In genomic region chr18:41745166-41746049, GRCh38 we compare ENCODE assay signal across 8 cellular contexts.
DNase-seq lines count a peak whose midpoint lies in the region; ATAC-seq and TF ChIP-seq lines count a peak whose summit lies in the region.

No MANE protein-coding gene starts in this region.

- no peaks in the 10 kb centered on the region for H3K27me3 Mint-ChIP-seq in activated naive CD4-positive, alpha-beta T cell treated with anti-CD3 and anti-CD28 coated beads, Interleukin-2, amount 10 ng/mL, durations not matched to agents 7 days and 5 days
- no peaks in the 10 kb centered on the region for H3K27me3 Mint-ChIP-seq in activated CD8-positive, alpha-beta T cell treated with anti-CD3 and anti-CD28 coated beads for 36 hours
- peaks cover 0 to 7% of the 10 kb centered on the region in 2 donors for H3K27me3 Mint-ChIP-seq in stimulated activated naive B cell treated with anti-CD40 and anti-IgM and Interleukin-4, amounts not matched to agents 10 μg/mL and 1 μg/mL and 100 μg/mL, for 72 hours

- no peaks in the 10 kb centered on the region for H3K36me3 Mint-ChIP-seq in activated naive CD4-positive, alpha-beta T cell treated with anti-CD3 and anti-CD28 coated beads, Interleukin-2, amount 10 ng/mL, durations not matched to agents 7 days and 5 days
- H3K36me3 Mint-ChIP-seq in activated CD8-positive, alpha-beta T cell treated with anti-CD3 and anti-CD28 coated beads for 36 hours (ENCODE audit: low read depth), result no peaks in the 10 kb centered on the region
- no peaks in the 10 kb centered on the region for H3K36me3 Mint-ChIP-seq in stimulated activated naive B cell treated with anti-CD40 and anti-IgM and Interleukin-4, amounts not matched to agents 10 μg/mL and 1 μg/mL and 100 μg/mL, for 72 hours

- intact Hi-C loops in activated CD8-positive, alpha-beta T cell treated with anti-CD3 and anti-CD28 coated beads for 36 hours (cut with micrococcal nuclease), result no loop called here

- no peak overlapping the region for H3K4me3 Mint-ChIP-seq in activated naive CD4-positive, alpha-beta T cell treated with anti-CD3 and anti-CD28 coated beads, Interleukin-2, amount 10 ng/mL, durations not matched to agents 7 days and 5 days
- H3K4me3 Mint-ChIP-seq in activated CD8-positive, alpha-beta T cell treated with anti-CD3 and anti-CD28 coated beads for 36 hours, result no peak overlapping the region
- H3K4me3 Mint-ChIP-seq in stimulated activated naive B cell treated with anti-CD40 and anti-IgM and Interleukin-4, amounts not matched to agents 10 μg/mL and 1 μg/mL and 100 μg/mL, for 72 hours, result no peak overlapping the region

- ATAC-seq in HG03097 (IDR thresholded peaks at IDR 0.05; ENCODE audit: low FRiP score, unreplicated experiment) (peak; percentile 63), HG03045 (IDR thresholded peaks at IDR 0.05; ENCODE audit: unreplicated experiment) (no peak)
- no peak for ATAC-seq in activated CD8-positive, alpha-beta T cell treated with anti-CD3 and anti-CD28 coated beads for 36 hours
- peak; percentile 71 for ATAC-seq in stimulated activated naive B cell treated with anti-CD40 and anti-IgM and Interleukin-4, amounts not matched to agents 10 μg/mL and 1 μg/mL and 100 μg/mL, for 72 hours (replicated peaks)

- peak; percentile 28 for DNase-seq in activated naive CD4-positive, alpha-beta T cell treated with anti-CD3 and anti-CD28 coated beads, Interleukin-2, amount 10 ng/mL, durations not matched to agents 7 days and 5 days
- no peak for DNase-seq in activated naive CD4-positive, alpha-beta T cell (lab: John Stamatoyannopoulos, UW)
- DNase-seq in NCI-H2171 (lab: John Stamatoyannopoulos, UW), result peak; percentile 12
- peak; percentile 35 for DNase-seq in activated CD8-positive, alpha-beta T cell treated with anti-CD3 and anti-CD28 coated beads for 36 hours
- DNase-seq in hepatic stellate cell (ENCODE audit: low spot score), result peak; percentile 5
- no peak for DNase-seq in stimulated activated naive B cell treated with anti-CD40 and anti-IgM and Interleukin-4, amounts not matched to agents 10 μg/mL and 1 μg/mL and 100 μg/mL, for 72 hours

- CTCF ChIA-PET in activated naive CD4-positive, alpha-beta T cell treated with anti-CD3 and anti-CD28 coated beads, Interleukin-2, amount 10 ng/mL, durations not matched to agents 7 days and 5 days (lab: Charles Lee), result no interaction called here
- CTCF ChIA-PET in activated CD8-positive, alpha-beta T cell treated with anti-CD3 and anti-CD28 coated beads for 36 hours (lab: Charles Lee), result interaction anchor here (0.7 kb wide), 1 partner anchor 9 kb away, joined by 3 read pairs; no protein-coding TSS in a partner anchor

- no peak overlapping the region for H3K27ac Mint-ChIP-seq in activated naive CD4-positive, alpha-beta T cell treated with anti-CD3 and anti-CD28 coated beads, Interleukin-2, amount 10 ng/mL, durations not matched to agents 7 days and 5 days
- no peak overlapping the region for H3K27ac Mint-ChIP-seq in activated CD8-positive, alpha-beta T cell treated with anti-CD3 and anti-CD28 coated beads for 36 hours
- no peak overlapping the region for H3K27ac Mint-ChIP-seq in stimulated activated naive B cell treated with anti-CD40 and anti-IgM and Interleukin-4, amounts not matched to agents 10 μg/mL and 1 μg/mL and 100 μg/mL, for 72 hours

- H3K4me1 Mint-ChIP-seq in activated naive CD4-positive, alpha-beta T cell treated with anti-CD3 and anti-CD28 coated beads, Interleukin-2, amount 10 ng/mL, durations not matched to agents 7 days and 5 days, result no peaks in the 10 kb centered on the region
- H3K4me1 Mint-ChIP-seq in activated CD8-positive, alpha-beta T cell treated with anti-CD3 and anti-CD28 coated beads for 36 hours (ENCODE audit: low read depth), result no peaks in the 10 kb centered on the region
- no peaks in the 10 kb centered on the region for H3K4me1 Mint-ChIP-seq in stimulated activated naive B cell treated with anti-CD40 and anti-IgM and Interleukin-4, amounts not matched to agents 10 μg/mL and 1 μg/mL and 100 μg/mL, for 72 hours

- no peaks in the 10 kb centered on the region for H3K9me3 Mint-ChIP-seq in activated naive CD4-positive, alpha-beta T cell treated with anti-CD3 and anti-CD28 coated beads, Interleukin-2, amount 10 ng/mL, durations not matched to agents 7 days and 5 days
- H3K9me3 Mint-ChIP-seq in activated CD8-positive, alpha-beta T cell treated with anti-CD3 and anti-CD28 coated beads for 36 hours, result no peaks in the 10 kb centered on the region
- no peaks in the 10 kb centered on the region for H3K9me3 Mint-ChIP-seq in stimulated activated naive B cell treated with anti-CD40 and anti-IgM and Interleukin-4, amounts not matched to agents 10 μg/mL and 1 μg/mL and 100 μg/mL, for 72 hours

- TF ChIP-seq CTCF in activated CD8-positive, alpha-beta T cell treated with anti-CD3 and anti-CD28 coated beads for 36 hours (IDR thresholded peaks at IDR 0.05), result peak; percentile 17

- POLR2A ChIA-PET in activated CD8-positive, alpha-beta T cell treated with anti-CD3 and anti-CD28 coated beads for 36 hours (lab: Charles Lee), result no interaction called here

Comparison
In these comparisons a context has a peak if more than half of its experiments do, and no peak if none do; other contexts are left out.
1. DNase-seq: peak in activated naive CD4-positive, alpha-beta T cell treated with anti-CD3 and anti-CD28 coated beads, Interleukin-2, amount 10 ng/mL, durations not matched to agents 7 days and 5 days (single experiment), NCI-H2171 (single experiment), activated CD8-positive, alpha-beta T cell treated with anti-CD3 and anti-CD28 coated beads for 36 hours (single experiment) and hepatic stellate cell (single experiment); none in activated naive CD4-positive, alpha-beta T cell (0 of 4) and stimulated activated naive B cell treated with anti-CD40 and anti-IgM and Interleukin-4, amounts not matched to agents 10 μg/mL and 1 μg/mL and 100 μg/mL, for 72 hours (single experiment).
2. ATAC-seq: peak in HG03097 (single experiment) and stimulated activated naive B cell treated with anti-CD40 and anti-IgM and Interleukin-4, amounts not matched to agents 10 μg/mL and 1 μg/mL and 100 μg/mL, for 72 hours (2 of 2); none in activated CD8-positive, alpha-beta T cell treated with anti-CD3 and anti-CD28 coated beads for 36 hours (single experiment) and HG03045 (single experiment).